Comparison of ENCODE assay signal across 21 cellular contexts in genomic region chr14:93725993-93726392, GRCh38.
"Had no signal": no experiment of that assay in that cellular context is flagged by ENCODE, and none has a peak within 500 bp of the region (broad histone marks: within the 10 kb centered on the region; RNA-seq: fewer than 3 reads in every experiment).

No MANE protein-coding gene starts in this region.

- H3K4me1 ChIP-seq: foreskin keratinocyte, gastroesophageal sphincter, heart left ventricle, left ventricle myocardium inferior, lower lobe of right lung had no signal

- H3K27ac ChIP-seq: coronary artery, esophagus muscularis mucosa, foreskin keratinocyte, gastroesophageal sphincter, heart left ventricle, hepatocyte, left ventricle myocardium inferior, lower lobe of right lung had no signal

- H3K4me3 ChIP-seq: coronary artery, dorsolateral prefrontal cortex, esophagus muscularis mucosa, gastroesophageal sphincter, heart left ventricle, hepatocyte, left ventricle myocardium inferior, lower lobe of right lung, mucosa of descending colon had no signal

- ATAC-seq: foreskin keratinocyte, gastroesophageal sphincter, heart left ventricle, left colon, left lobe of liver, lower lobe of right lung, mucosa of descending colon had no signal

- DNase-seq: dermis blood vessel endothelial cell; dorsolateral prefrontal cortex; effector CD4-positive, alpha-beta T cell; effector memory CD4-positive, alpha-beta T cell; foreskin keratinocyte; heart left ventricle; hypothalamus; immature natural killer cell; islet precursor cell; kidney; kidney glomerular epithelial cell; left colon; left ventricle myocardium inferior; lower lobe of right lung; mesenchymal stem cell; mucosa of descending colon had no signal

- H3K9me3 ChIP-seq: esophagus muscularis mucosa, gastroesophageal sphincter, heart left ventricle, left ventricle myocardium inferior, lower lobe of right lung, mucosa of descending colon had no signal

- H3K4me2 ChIP-seq: hepatocyte had no signal

- H2AFZ ChIP-seq: hepatocyte had no signal

- H3K27me3 ChIP-seq: esophagus muscularis mucosa, foreskin keratinocyte, gastroesophageal sphincter, heart left ventricle, hepatocyte had no signal

- H3K36me3 ChIP-seq: heart left ventricle, left ventricle myocardium inferior, lower lobe of right lung had no signal
